ENCODE assay signal across 9 cellular contexts in genomic region chr20:50517817-50518154, GRCh38. TPM values are rescaled to one million over a fixed set of nuclear protein-coding genes. Genes with fewer than 3 reads are reported as not detected.
DNase-seq lines count a peak whose midpoint lies in the region; ATAC-seq and TF ChIP-seq lines count a peak whose summit lies in the region.
"Had no signal": no experiment of that assay in that cellular context is flagged by ENCODE, and none has a peak within 500 bp of the region (broad histone marks: within the 10 kb centered on the region; RNA-seq: fewer than 3 reads in every experiment).

No MANE protein-coding gene starts in this region.

- no peak overlapping the region for H4K8ac ChIP-seq in mesendoderm (ENCODE audit: low read depth, low read length)

- no peak overlapping the region for H3K18ac ChIP-seq in mesendoderm (ENCODE audit: low read length)

- H3K4me1 Mint-ChIP-seq in activated CD8-positive, alpha-beta memory T cell treated with anti-CD3 and anti-CD28 coated beads, Interleukin-2, amount 10 ng/mL, durations not matched to agents 7 days and 5 days = peaks cover 88% of the 10 kb centered on the region
- H3K4me1 Mint-ChIP-seq in T-helper 17 cell = peaks cover 74% of the 10 kb centered on the region
- H3K4me1 Mint-ChIP-seq in stimulated activated naive B cell treated with anti-CD40 and anti-IgM and Interleukin-4, amounts not matched to agents 10 μg/mL and 1 μg/mL and 100 μg/mL, for 72 hours = peaks cover 50 to 90% of the 10 kb centered on the region in 2 donors

- peak overlapping the region; percentile 95 for H3K27ac Mint-ChIP-seq in activated CD8-positive, alpha-beta memory T cell treated with anti-CD3 and anti-CD28 coated beads, Interleukin-2, amount 10 ng/mL, durations not matched to agents 7 days and 5 days
- H3K27ac Mint-ChIP-seq in T-helper 17 cell = peak overlapping the region; percentile 99
- H3K27ac Mint-ChIP-seq in stimulated activated naive B cell treated with anti-CD40 and anti-IgM and Interleukin-4, amounts not matched to agents 10 μg/mL and 1 μg/mL and 100 μg/mL, for 72 hours = peak overlapping the region; percentile 98

- H3K9me3 Mint-ChIP-seq in activated CD8-positive, alpha-beta memory T cell treated with anti-CD3 and anti-CD28 coated beads, Interleukin-2, amount 10 ng/mL, durations not matched to agents 7 days and 5 days (ENCODE audit: low read depth) = no peaks in the 10 kb centered on the region
- peaks cover 0 to 2% of the 10 kb centered on the region in 2 donors for H3K9me3 Mint-ChIP-seq in stimulated activated naive B cell treated with anti-CD40 and anti-IgM and Interleukin-4, amounts not matched to agents 10 μg/mL and 1 μg/mL and 100 μg/mL, for 72 hours

- H3K27me3 ChIP-seq in mesendoderm (ENCODE audit: insufficient read depth, low read length, poor library complexity) = no peaks in the 10 kb centered on the region
- H3K27me3 ChIP-seq: BE2C had no signal

- peak overlapping the region; percentile 76 for H3K4me3 Mint-ChIP-seq in activated CD8-positive, alpha-beta memory T cell treated with anti-CD3 and anti-CD28 coated beads, Interleukin-2, amount 10 ng/mL, durations not matched to agents 7 days and 5 days
- peak overlapping the region; percentile 92 for H3K4me3 Mint-ChIP-seq in T-helper 17 cell
- peak overlapping the region; percentile 86 for H3K4me3 Mint-ChIP-seq in stimulated activated naive B cell treated with anti-CD40 and anti-IgM and Interleukin-4, amounts not matched to agents 10 μg/mL and 1 μg/mL and 100 μg/mL, for 72 hours

- no peak overlapping the region for H2AK5ac ChIP-seq in mesendoderm (ENCODE audit: low read length)

- no peak for TF ChIP-seq CTCF in epithelial cell of proximal tubule (conservative IDR thresholded peaks at IDR 0.05; ENCODE audit: low read depth, low read length)

- no CpG with 5 or more reads among the region's 3 CpGs for WGBS in mesendoderm (ENCODE audit: extremely low coverage, insufficient coverage, low lambda C conversion rate)

- H3K56ac ChIP-seq in mesendoderm (ENCODE audit: low read length) = no peak overlapping the region

- H2BK5ac ChIP-seq in mesendoderm (ENCODE audit: low read length) = no peak overlapping the region

- peaks cover 46% of the 10 kb centered on the region for H3K79me2 ChIP-seq in mesendoderm (ENCODE audit: control insufficient read depth, insufficient read depth, low read length)

- peaks cover 29% of the 10 kb centered on the region for H3K79me1 ChIP-seq in mesendoderm (ENCODE audit: low read length)

- no peaks in the 10 kb centered on the region for H3K9me3 ChIP-seq in T-helper 17 cell (ENCODE audit: control insufficient read depth, low read length, poor library complexity, severe bottlenecking)
- H3K9me3 ChIP-seq: BE2C had no signal

- H3K36me3 ChIP-seq in mesendoderm (ENCODE audit: control insufficient read depth, insufficient read depth, low read length) = no peaks in the 10 kb centered on the region
- H3K36me3 ChIP-seq: BE2C had no signal

- H3K4me3 ChIP-seq in epithelial cell of proximal tubule (ENCODE audit: low read depth, low read length) (peak overlapping the region; percentile 1), mesendoderm (ENCODE audit: low read length) (no peak overlapping the region)

- no peak overlapping the region for H2BK15ac ChIP-seq in mesendoderm (replicated peaks; ENCODE audit: low read depth)

- H3K27me3 Mint-ChIP-seq in activated CD8-positive, alpha-beta memory T cell treated with anti-CD3 and anti-CD28 coated beads, Interleukin-2, amount 10 ng/mL, durations not matched to agents 7 days and 5 days = no peaks in the 10 kb centered on the region
- no peaks in the 10 kb centered on the region for H3K27me3 Mint-ChIP-seq in T-helper 17 cell
- no peaks in the 10 kb centered on the region for H3K27me3 Mint-ChIP-seq in stimulated activated naive B cell treated with anti-CD40 and anti-IgM and Interleukin-4, amounts not matched to agents 10 μg/mL and 1 μg/mL and 100 μg/mL, for 72 hours

- H3K4me1 ChIP-seq in mesendoderm (ENCODE audit: control insufficient read depth, low read depth, low read length) = no peaks in the 10 kb centered on the region
- H3K4me1 ChIP-seq: BE2C had no signal

- CTCF ChIA-PET in activated CD8-positive, alpha-beta memory T cell treated with anti-CD3 and anti-CD28 coated beads, Interleukin-2, amount 10 ng/mL, durations not matched to agents 7 days and 5 days (lab: Charles Lee) = interaction anchor here (0.5 to 4.8 kb wide), 8 partner anchors 13 to 1011 kb away, joined by 3 to 17 read pairs (median 4); no protein-coding TSS in a partner anchor

- no peak overlapping the region for H3K27ac ChIP-seq in mesendoderm (ENCODE audit: low read depth, low read length)

- no peak overlapping the region for H3K4ac ChIP-seq in mesendoderm (ENCODE audit: low read depth, low read length)

- no peak overlapping the region for H4K5ac ChIP-seq in mesendoderm (ENCODE audit: low read length)

- DNase-seq in activated CD8-positive, alpha-beta memory T cell treated with anti-CD3 and anti-CD28 coated beads, Interleukin-2, amount 10 ng/mL, durations not matched to agents 7 days and 5 days = peak; percentile 76
- DNase-seq in activated CD8-positive, alpha-beta memory T cell treated with anti-CD3 and anti-CD28 coated beads, Interleukin-2, amount 50 U/mL, for 48 hours = no peak
- DNase-seq in T-helper 17 cell (no peak), epithelial cell of proximal tubule (ENCODE audit: low read depth) (no peak), GM03348 (ENCODE audit: low spot score) (no peak), mesendoderm (no peak)
- DNase-seq in stimulated activated naive B cell treated with anti-CD40 and anti-IgM and Interleukin-4, amounts not matched to agents 10 μg/mL and 1 μg/mL and 100 μg/mL, for 72 hours = no peak
- DNase-seq: BE2C had no signal

- H3K4me2 ChIP-seq in mesendoderm (ENCODE audit: low read length) = no peak overlapping the region

- peaks cover 50% of the 10 kb centered on the region for H3K36me3 Mint-ChIP-seq in activated CD8-positive, alpha-beta memory T cell treated with anti-CD3 and anti-CD28 coated beads, Interleukin-2, amount 10 ng/mL, durations not matched to agents 7 days and 5 days
- H3K36me3 Mint-ChIP-seq in T-helper 17 cell (ENCODE audit: low read depth) = peaks cover 3% of the 10 kb centered on the region
- peaks cover 40 to 57% of the 10 kb centered on the region in 2 donors for H3K36me3 Mint-ChIP-seq in stimulated activated naive B cell treated with anti-CD40 and anti-IgM and Interleukin-4, amounts not matched to agents 10 μg/mL and 1 μg/mL and 100 μg/mL, for 72 hours

- no peak overlapping the region for H2BK120ac ChIP-seq in mesendoderm (ENCODE audit: low read depth, low read length)

- no peak overlapping the region for H3K23ac ChIP-seq in mesendoderm (ENCODE audit: low read length)

- H3K9ac ChIP-seq in mesendoderm (ENCODE audit: low read length) = no peak overlapping the region

- no peak for ATAC-seq in activated CD8-positive, alpha-beta memory T cell treated with anti-CD3 and anti-CD28 coated beads, Interleukin-2, amount 10 ng/mL, durations not matched to agents 7 days and 5 days
- ATAC-seq in T-helper 17 cell = peak; percentile 29
- no peak for ATAC-seq in stimulated activated naive B cell treated with anti-CD40 and anti-IgM and Interleukin-4, amounts not matched to agents 10 μg/mL and 1 μg/mL and 100 μg/mL, for 72 hours (replicated peaks)
- ATAC-seq in HG03196 (IDR thresholded peaks at IDR 0.05; ENCODE audit: unreplicated experiment) = no peak

RNA-seq across cellular contexts. Expression of gene PTPN1, which starts 7.6 kb away (rescaled TPM):
- total RNA-seq in activated CD8-positive, alpha-beta memory T cell treated with anti-CD3 and anti-CD28 coated beads, Interleukin-2, amount 10 ng/mL, durations not matched to agents 7 days and 5 days = 10 to 100 TPM; 62.5 to 74.7 TPM
- 10 to 100 TPM; 65.5 to 67.7 TPM for total RNA-seq in T-helper 17 cell
- 41.7 and 47.5 TPM in 2 replicates for total RNA-seq in epithelial cell of proximal tubule
- polyA plus RNA-seq in mesendoderm (2013, experiment 1 of 2) = 32.0 TPM
- 31.3 TPM for polyA plus RNA-seq in mesendoderm (2013, experiment 2 of 2)
